In the genomic region with DNA sequence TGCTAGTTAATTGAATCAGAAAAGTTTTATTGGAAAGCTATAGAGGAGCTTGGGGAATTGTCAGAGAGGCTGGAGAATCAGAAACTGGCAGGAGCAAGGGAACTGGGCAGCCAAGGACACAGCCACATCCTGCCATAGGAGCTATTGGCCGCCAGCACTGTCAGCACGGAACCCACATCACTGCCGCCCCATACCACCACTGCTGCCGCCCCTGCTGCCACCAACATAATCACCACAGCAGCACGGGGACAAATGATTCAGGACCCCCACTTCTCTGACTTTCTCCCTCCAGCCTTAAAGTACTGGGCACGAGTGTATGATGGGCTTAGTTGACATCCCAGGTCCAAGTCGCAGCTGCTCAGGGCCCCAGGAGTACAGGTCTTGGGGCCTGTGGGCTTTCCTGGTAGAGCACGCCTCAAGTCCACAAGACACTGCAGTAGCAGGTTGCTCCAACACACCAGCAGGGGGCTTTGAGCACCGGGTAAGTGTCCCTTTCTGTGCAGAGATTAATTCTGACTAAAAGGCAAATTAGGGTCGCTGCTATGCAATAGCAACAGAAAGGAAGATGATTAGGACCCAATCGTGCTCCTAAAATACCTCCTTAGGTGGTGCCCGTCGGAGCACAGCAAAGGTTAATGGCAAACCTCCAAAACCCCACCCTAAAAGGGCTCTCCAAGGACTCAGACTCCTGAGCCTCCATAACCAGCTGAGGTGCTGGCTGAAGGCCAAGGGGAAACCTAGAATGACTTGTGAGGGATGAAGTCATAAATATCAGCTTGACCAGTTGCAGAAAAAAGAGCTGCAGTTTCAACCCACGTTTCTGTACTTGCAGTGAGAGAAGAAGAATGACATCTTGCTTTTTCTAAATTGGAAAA, we compare ENCODE assay signal across 2 cellular contexts.
TF ChIP-seq lines count a peak whose summit lies in the region.

No MANE protein-coding gene starts in this region.

TF ChIP-seq in SK-N-SH, 30 proteins besides CTCF, POLR2A, EP300 and RAD21 (continues in another document):
- no peak for TF ChIP-seq NRF1 (IDR thresholded peaks at IDR 0.05; ENCODE audit: low read depth, low read length)
- peak; percentile 46; the same call in 1 of the 2 replicates for TF ChIP-seq NFIC (IDR thresholded peaks at IDR 0.05; ENCODE audit: borderline replicate concordance)
- peak; percentile 58 for TF ChIP-seq SMC3 (IDR thresholded peaks at IDR 0.05; ENCODE audit: low read depth, low read length)
- TF ChIP-seq YY1 (IDR thresholded peaks at IDR 0.05; ENCODE audit: low read depth) = no peak
- TF ChIP-seq POLR2AphosphoS5 (IDR thresholded peaks at IDR 0.05; ENCODE audit: low read depth, low read length) = no peak
- no peak for TF ChIP-seq RCOR1 (IDR thresholded peaks at IDR 0.05; ENCODE audit: low read length)
- TF ChIP-seq, protein P1, sequence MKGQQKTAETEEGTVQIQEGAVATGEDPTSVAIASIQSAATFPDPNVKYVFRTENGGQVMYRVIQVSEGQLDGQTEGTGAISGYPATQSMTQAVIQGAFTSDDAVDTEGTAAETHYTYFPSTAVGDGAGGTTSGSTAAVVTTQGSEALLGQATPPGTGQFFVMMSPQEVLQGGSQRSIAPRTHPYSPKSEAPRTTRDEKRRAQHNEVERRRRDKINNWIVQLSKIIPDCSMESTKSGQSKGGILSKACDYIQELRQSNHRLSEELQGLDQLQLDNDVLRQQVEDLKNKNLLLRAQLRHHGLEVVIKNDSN (IDR thresholded peaks at IDR 0.05; ENCODE audit: borderline replicate concordance, low read depth) = no peak
- TF ChIP-seq, protein P2, sequence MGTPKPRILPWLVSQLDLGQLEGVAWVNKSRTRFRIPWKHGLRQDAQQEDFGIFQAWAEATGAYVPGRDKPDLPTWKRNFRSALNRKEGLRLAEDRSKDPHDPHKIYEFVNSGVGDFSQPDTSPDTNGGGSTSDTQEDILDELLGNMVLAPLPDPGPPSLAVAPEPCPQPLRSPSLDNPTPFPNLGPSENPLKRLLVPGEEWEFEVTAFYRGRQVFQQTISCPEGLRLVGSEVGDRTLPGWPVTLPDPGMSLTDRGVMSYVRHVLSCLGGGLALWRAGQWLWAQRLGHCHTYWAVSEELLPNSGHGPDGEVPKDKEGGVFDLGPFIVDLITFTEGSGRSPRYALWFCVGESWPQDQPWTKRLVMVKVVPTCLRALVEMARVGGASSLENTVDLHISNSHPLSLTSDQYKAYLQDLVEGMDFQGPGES (IDR thresholded peaks at IDR 0.05; ENCODE audit: low read depth, low read length) = no peak
- TF ChIP-seq, protein P3, sequence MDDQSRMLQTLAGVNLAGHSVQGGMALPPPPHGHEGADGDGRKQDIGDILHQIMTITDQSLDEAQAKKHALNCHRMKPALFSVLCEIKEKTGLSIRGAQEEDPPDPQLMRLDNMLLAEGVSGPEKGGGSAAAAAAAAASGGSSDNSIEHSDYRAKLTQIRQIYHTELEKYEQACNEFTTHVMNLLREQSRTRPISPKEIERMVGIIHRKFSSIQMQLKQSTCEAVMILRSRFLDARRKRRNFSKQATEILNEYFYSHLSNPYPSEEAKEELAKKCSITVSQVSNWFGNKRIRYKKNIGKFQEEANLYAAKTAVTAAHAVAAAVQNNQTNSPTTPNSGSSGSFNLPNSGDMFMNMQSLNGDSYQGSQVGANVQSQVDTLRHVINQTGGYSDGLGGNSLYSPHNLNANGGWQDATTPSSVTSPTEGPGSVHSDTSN (IDR thresholded peaks at IDR 0.05) = peak; percentile 30; the same call in 1 of the 2 replicates
- no peak for TF ChIP-seq FOXJ3 (CRISPR knock-in tag; IDR thresholded peaks at IDR 0.05)
- TF ChIP-seq, protein P4, sequence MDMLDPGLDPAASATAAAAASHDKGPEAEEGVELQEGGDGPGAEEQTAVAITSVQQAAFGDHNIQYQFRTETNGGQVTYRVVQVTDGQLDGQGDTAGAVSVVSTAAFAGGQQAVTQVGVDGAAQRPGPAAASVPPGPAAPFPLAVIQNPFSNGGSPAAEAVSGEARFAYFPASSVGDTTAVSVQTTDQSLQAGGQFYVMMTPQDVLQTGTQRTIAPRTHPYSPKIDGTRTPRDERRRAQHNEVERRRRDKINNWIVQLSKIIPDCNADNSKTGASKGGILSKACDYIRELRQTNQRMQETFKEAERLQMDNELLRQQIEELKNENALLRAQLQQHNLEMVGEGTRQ (IDR thresholded peaks at IDR 0.05; ENCODE audit: borderline replicate concordance, low read depth, low read length) = no peak
- no peak for TF ChIP-seq RXRA (IDR thresholded peaks at IDR 0.05; ENCODE audit: borderline replicate concordance, low read depth)
- TF ChIP-seq MXI1 (IDR thresholded peaks at IDR 0.05; ENCODE audit: low read depth, low read length) = no peak
- TF ChIP-seq CHD2 (IDR thresholded peaks at IDR 0.05; ENCODE audit: low read length, partially characterized antibody) = no peak
- TF ChIP-seq GABPA (IDR thresholded peaks at IDR 0.05; ENCODE audit: low read depth) = no peak
- TF ChIP-seq, protein P5, sequence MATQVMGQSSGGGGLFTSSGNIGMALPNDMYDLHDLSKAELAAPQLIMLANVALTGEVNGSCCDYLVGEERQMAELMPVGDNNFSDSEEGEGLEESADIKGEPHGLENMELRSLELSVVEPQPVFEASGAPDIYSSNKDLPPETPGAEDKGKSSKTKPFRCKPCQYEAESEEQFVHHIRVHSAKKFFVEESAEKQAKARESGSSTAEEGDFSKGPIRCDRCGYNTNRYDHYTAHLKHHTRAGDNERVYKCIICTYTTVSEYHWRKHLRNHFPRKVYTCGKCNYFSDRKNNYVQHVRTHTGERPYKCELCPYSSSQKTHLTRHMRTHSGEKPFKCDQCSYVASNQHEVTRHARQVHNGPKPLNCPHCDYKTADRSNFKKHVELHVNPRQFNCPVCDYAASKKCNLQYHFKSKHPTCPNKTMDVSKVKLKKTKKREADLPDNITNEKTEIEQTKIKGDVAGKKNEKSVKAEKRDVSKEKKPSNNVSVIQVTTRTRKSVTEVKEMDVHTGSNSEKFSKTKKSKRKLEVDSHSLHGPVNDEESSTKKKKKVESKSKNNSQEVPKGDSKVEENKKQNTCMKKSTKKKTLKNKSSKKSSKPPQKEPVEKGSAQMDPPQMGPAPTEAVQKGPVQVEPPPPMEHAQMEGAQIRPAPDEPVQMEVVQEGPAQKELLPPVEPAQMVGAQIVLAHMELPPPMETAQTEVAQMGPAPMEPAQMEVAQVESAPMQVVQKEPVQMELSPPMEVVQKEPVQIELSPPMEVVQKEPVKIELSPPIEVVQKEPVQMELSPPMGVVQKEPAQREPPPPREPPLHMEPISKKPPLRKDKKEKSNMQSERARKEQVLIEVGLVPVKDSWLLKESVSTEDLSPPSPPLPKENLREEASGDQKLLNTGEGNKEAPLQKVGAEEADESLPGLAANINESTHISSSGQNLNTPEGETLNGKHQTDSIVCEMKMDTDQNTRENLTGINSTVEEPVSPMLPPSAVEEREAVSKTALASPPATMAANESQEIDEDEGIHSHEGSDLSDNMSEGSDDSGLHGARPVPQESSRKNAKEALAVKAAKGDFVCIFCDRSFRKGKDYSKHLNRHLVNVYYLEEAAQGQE (IDR thresholded peaks at IDR 0.05; ENCODE audit: low read depth, low read length) = no peak
- TF ChIP-seq JUND (IDR thresholded peaks at IDR 0.05) = no peak

TF ChIP-seq in endothelial cell of umbilical vein, 7 proteins besides CTCF, POLR2A, EP300 and RAD21:
- no peak for TF ChIP-seq GATA2 (IDR thresholded peaks at IDR 0.05; ENCODE audit: insufficient read depth, insufficient read length, low read depth, low read length)
- TF ChIP-seq, protein P6, sequence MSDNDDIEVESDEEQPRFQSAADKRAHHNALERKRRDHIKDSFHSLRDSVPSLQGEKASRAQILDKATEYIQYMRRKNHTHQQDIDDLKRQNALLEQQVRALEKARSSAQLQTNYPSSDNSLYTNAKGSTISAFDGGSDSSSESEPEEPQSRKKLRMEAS (IDR thresholded peaks at IDR 0.05; ENCODE audit: insufficient read depth, insufficient read length) = no peak
- TF ChIP-seq MYC (IDR thresholded peaks at IDR 0.05; ENCODE audit: low read depth, low read length) = no peak
- TF ChIP-seq POLR2AphosphoS5 (IDR thresholded peaks at IDR 0.05; ENCODE audit: insufficient read depth, low read depth, low read length) = no peak
- TF ChIP-seq FOS (IDR thresholded peaks at IDR 0.05; ENCODE audit: borderline replicate concordance, insufficient read depth, low read length) = no peak
- TF ChIP-seq EZH2 (IDR thresholded peaks at IDR 0.05; ENCODE audit: borderline replicate concordance, low read depth, low read length, severe bottlenecking) = no peak
- no peak for TF ChIP-seq JUN (IDR thresholded peaks at IDR 0.05; ENCODE audit: borderline replicate concordance, insufficient read depth, insufficient read length, low read depth)
